In genomic region chr1:156893048-156893953, GRCh38 we compare ENCODE assay signal across 8 cellular contexts. TPM values are rescaled to one million over a fixed set of nuclear protein-coding genes. Genes with fewer than 3 reads are reported as not detected.
DNase-seq lines count a peak whose midpoint lies in the region; ATAC-seq and TF ChIP-seq lines count a peak whose summit lies in the region.

Gene PEAR1 (plus strand): TSS chr1:156893718. CDS start chr1:156903927, 10,209 bp downstream.

- in situ Hi-C loops in GM13976 (cut with MboI; ENCODE audit: low sequenced_read_pairs, unreplicated experiment), result loop anchor here (5.0 kb wide), 1 partner anchor 51 kb away; no protein-coding TSS in a partner anchor

- peaks cover 45% of the 10 kb centered on the region for H3K79me1 ChIP-seq in trophoblast cell (ENCODE audit: low read length)

- H3K9ac ChIP-seq in trophoblast cell (ENCODE audit: low read length), result peak within 1 kb of the TSS; percentile 54

- H3K27ac Mint-ChIP-seq in CD8-positive, alpha-beta memory T cell, result peak within 1 kb of the TSS in 1 of 8 donors; percentile 63
- no peak within 1 kb of the TSS for H3K27ac Mint-ChIP-seq in activated T-helper 1 cell treated with anti-CD3 and anti-CD28 coated beads, Interleukin-12 subunit alpha, Interleukin-12 subunit beta, Interleukin-2, Interleukin-4 antibody, amounts not matched to agents 30 ng/mL and 10 ng/mL and 1 ng/mL, durations not matched to agents 14 hours and 24 hours and 36 hours

- H4K8ac ChIP-seq in trophoblast cell (ENCODE audit: low read depth, low read length), result peak within 1 kb of the TSS; percentile 78

- H3K79me2 ChIP-seq in trophoblast cell (ENCODE audit: control insufficient read depth, insufficient read depth, low read length, poor library complexity), result peaks cover 15% of the 10 kb centered on the region

- no peak for TF ChIP-seq CTCF in GM13976 (IDR thresholded peaks at IDR 0.05; ENCODE audit: borderline replicate concordance, control extremely low read depth, extremely low read depth, insufficient read depth, missing control alignments)

- H3K14ac ChIP-seq in trophoblast cell (ENCODE audit: low read length), result peak within 1 kb of the TSS; percentile 86

- peak within 1 kb of the TSS; percentile 95 for H2AK5ac ChIP-seq in trophoblast cell (ENCODE audit: low read length)

- DNase-seq in CD8-positive, alpha-beta memory T cell, result no peak
- DNase-seq in activated T-helper 1 cell treated with anti-CD3 and anti-CD28 coated beads, Interleukin-12 subunit alpha, Interleukin-12 subunit beta, Interleukin-2, Interleukin-4 antibody, amounts not matched to agents 30 ng/mL and 10 ng/mL and 1 ng/mL, durations not matched to agents 14 hours and 24 hours and 36 hours (ENCODE audit: low spot score), result no peak
- DNase-seq in Right ventricle myocardium superior (peak; percentile 82), trophoblast cell (no peak), germinal center (ENCODE audit: low spot score) (no peak), GM13976 (ENCODE audit: low spot score) (no peak)
- DNase-seq in NK-92 treated with Interleukin-12 subunit alpha and Interleukin-12 subunit beta, amount 100 ng/mL, for 24 hours (lab: John Stamatoyannopoulos, UW), result no peak

- peaks cover 18% of the 10 kb centered on the region for H3K4me1 ChIP-seq in CD8-positive, alpha-beta memory T cell (ENCODE audit: insufficient read depth, low read length)
- peaks cover 42 to 46% of the 10 kb centered on the region in 2 experiments for H3K4me1 ChIP-seq in trophoblast cell (ENCODE audit: control insufficient read depth in 1 of 2, insufficient read depth in 2 of 2, low read length in 2 of 2)

- H3K4me1 Mint-ChIP-seq in CD8-positive, alpha-beta memory T cell, result peaks cover 15 to 21% (median 16%) of the 10 kb centered on the region in 3 donors
- H3K4me1 Mint-ChIP-seq in activated T-helper 1 cell treated with anti-CD3 and anti-CD28 coated beads, Interleukin-12 subunit alpha, Interleukin-12 subunit beta, Interleukin-2, Interleukin-4 antibody, amounts not matched to agents 30 ng/mL and 10 ng/mL and 1 ng/mL, durations not matched to agents 14 hours and 24 hours and 36 hours (ENCODE audit: low read depth), result peaks cover 9% of the 10 kb centered on the region

- H3K36me3 ChIP-seq in CD8-positive, alpha-beta memory T cell (ENCODE audit: insufficient read depth, low read length), result no peaks in the 10 kb centered on the region
- no peaks in the 10 kb centered on the region for H3K36me3 ChIP-seq in trophoblast cell (ENCODE audit: control insufficient read depth in 1 of 2, insufficient read depth in 2 of 2, low read length in 2 of 2)

- CTCF ChIA-PET in CD8-positive, alpha-beta memory T cell (lab: Charles Lee), result interaction anchor here (1.1 to 4.9 kb wide), 8 partner anchors 8 to 204 kb away, joined by 3 to 32 read pairs (median 3); partner anchors contain the start of gene NTRK1

- H3K4me3 ChIP-seq in CD8-positive, alpha-beta memory T cell (ENCODE audit: low read length), result peak within 1 kb of the TSS; percentile 20
- peak within 1 kb of the TSS; percentile 72 for H3K4me3 ChIP-seq in trophoblast cell (ENCODE audit: low read depth, low read length)

- H3K9me3 ChIP-seq in CD8-positive, alpha-beta memory T cell (ENCODE audit: low read length), result no peaks in the 10 kb centered on the region
- H3K9me3 ChIP-seq in trophoblast cell (ENCODE audit: insufficient read depth, low read depth, low read length), result no peaks in the 10 kb centered on the region

- H3K4ac ChIP-seq in trophoblast cell (ENCODE audit: low read depth, low read length), result peak within 1 kb of the TSS; percentile 60

- no peaks in the 10 kb centered on the region for H3K9me3 Mint-ChIP-seq in CD8-positive, alpha-beta memory T cell
- H3K9me3 Mint-ChIP-seq in activated T-helper 1 cell treated with anti-CD3 and anti-CD28 coated beads, Interleukin-12 subunit alpha, Interleukin-12 subunit beta, Interleukin-2, Interleukin-4 antibody, amounts not matched to agents 30 ng/mL and 10 ng/mL and 1 ng/mL, durations not matched to agents 14 hours and 24 hours and 36 hours, result no peaks in the 10 kb centered on the region

- H3K27ac ChIP-seq in CD8-positive, alpha-beta memory T cell (ENCODE audit: low read depth, low read length), result peak within 1 kb of the TSS; percentile 9
- peak within 1 kb of the TSS; percentile 96 for H3K27ac ChIP-seq in trophoblast cell (ENCODE audit: low read depth, low read length)

- ATAC-seq in Right ventricle myocardium superior (ENCODE audit: poor library complexity) (peak; percentile 44), GM21528 (IDR thresholded peaks at IDR 0.05; ENCODE audit: low FRiP score, unreplicated experiment) (no peak)

- no peak within 1 kb of the TSS for H4K12ac ChIP-seq in trophoblast cell (ENCODE audit: low read depth, low read length)

- no peak within 1 kb of the TSS for H3K23ac ChIP-seq in trophoblast cell (ENCODE audit: low read length)

- POLR2A ChIA-PET in CD8-positive, alpha-beta memory T cell (lab: Charles Lee), result interaction anchor here (0.5 to 0.6 kb wide), 2 partner anchors 85 to 529 kb away, joined by 3 read pairs; no protein-coding TSS in a partner anchor

- H3K27me3 ChIP-seq in CD8-positive, alpha-beta memory T cell (ENCODE audit: insufficient read depth, low read length, poor library complexity, severe bottlenecking), result peaks cover 3% of the 10 kb centered on the region
- H3K27me3 ChIP-seq in trophoblast cell (ENCODE audit: insufficient read depth, low read length), result no peaks in the 10 kb centered on the region

- H2BK12ac ChIP-seq in trophoblast cell (ENCODE audit: low read length), result peak within 1 kb of the TSS; percentile 97

- H2AFZ ChIP-seq in trophoblast cell (ENCODE audit: insufficient read depth, low read length, poor library complexity), result peak within 1 kb of the TSS; percentile 30

- peak within 1 kb of the TSS; percentile 95 for H4K91ac ChIP-seq in trophoblast cell (ENCODE audit: low read depth, low read length)

- no CpG with 5 or more reads among the region's 60 CpGs for WGBS in trophoblast cell (ENCODE audit: extremely low coverage, insufficient coverage, insufficient read length)

- H2BK5ac ChIP-seq in trophoblast cell (ENCODE audit: low read depth, low read length, poor library complexity), result peak within 1 kb of the TSS; percentile 96

- H3K4me3 Mint-ChIP-seq in CD8-positive, alpha-beta memory T cell, result peak within 1 kb of the TSS; percentile 40 to 83 (median 72)
- H3K4me3 Mint-ChIP-seq in activated T-helper 1 cell treated with anti-CD3 and anti-CD28 coated beads, Interleukin-12 subunit alpha, Interleukin-12 subunit beta, Interleukin-2, Interleukin-4 antibody, amounts not matched to agents 30 ng/mL and 10 ng/mL and 1 ng/mL, durations not matched to agents 14 hours and 24 hours and 36 hours, result peak within 1 kb of the TSS; percentile 61

- H2BK120ac ChIP-seq in trophoblast cell (ENCODE audit: insufficient read depth, low read length, poor library complexity), result peak within 1 kb of the TSS; percentile 87

- H3K36me3 Mint-ChIP-seq in CD8-positive, alpha-beta memory T cell, result peaks cover 0 to 3% (median 3%) of the 10 kb centered on the region in 3 donors
- peaks cover 3% of the 10 kb centered on the region for H3K36me3 Mint-ChIP-seq in activated T-helper 1 cell treated with anti-CD3 and anti-CD28 coated beads, Interleukin-12 subunit alpha, Interleukin-12 subunit beta, Interleukin-2, Interleukin-4 antibody, amounts not matched to agents 30 ng/mL and 10 ng/mL and 1 ng/mL, durations not matched to agents 14 hours and 24 hours and 36 hours (ENCODE audit: low read depth)

- intact Hi-C loops in activated T-helper 1 cell treated with anti-CD3 and anti-CD28 coated beads, Interleukin-12 subunit alpha, Interleukin-12 subunit beta, Interleukin-2, Interleukin-4 antibody, amounts not matched to agents 30 ng/mL and 10 ng/mL and 1 ng/mL, durations not matched to agents 14 hours and 24 hours and 36 hours (cut with micrococcal nuclease), result loop anchor here (2.0 kb wide), 1 partner anchor 68 kb away; no protein-coding TSS in a partner anchor
- intact Hi-C loops in Right ventricle myocardium superior (cut with DNase I), result loop anchor here (5.0 to 10.0 kb wide), 2 partner anchors 34 to 198 kb away; no protein-coding TSS in a partner anchor

- peak within 1 kb of the TSS; percentile 58 for H3K4me2 ChIP-seq in trophoblast cell (ENCODE audit: low read length)

- peaks cover 49 to 69% of the 10 kb centered on the region in 2 donors for H3K27me3 Mint-ChIP-seq in CD8-positive, alpha-beta memory T cell
- H3K27me3 Mint-ChIP-seq in activated T-helper 1 cell treated with anti-CD3 and anti-CD28 coated beads, Interleukin-12 subunit alpha, Interleukin-12 subunit beta, Interleukin-2, Interleukin-4 antibody, amounts not matched to agents 30 ng/mL and 10 ng/mL and 1 ng/mL, durations not matched to agents 14 hours and 24 hours and 36 hours (ENCODE audit: insufficient read depth), result peaks cover 56% of the 10 kb centered on the region

- H3K18ac ChIP-seq in trophoblast cell (ENCODE audit: low read length), result peak within 1 kb of the TSS; percentile 86

RNA-seq across cellular contexts. Expression of gene PEAR1, which starts in this region (rescaled TPM):
- not detected for total RNA-seq in CD8-positive, alpha-beta memory T cell
- polyA plus RNA-seq in CD8-positive, alpha-beta memory T cell, result not detected
- 0.36 and 0.51 TPM in 2 replicates for total RNA-seq in activated T-helper 1 cell treated with anti-CD3 and anti-CD28 coated beads, Interleukin-12 subunit alpha, Interleukin-12 subunit beta, Interleukin-2, Interleukin-4 antibody, amounts not matched to agents 30 ng/mL and 10 ng/mL and 1 ng/mL, durations not matched to agents 14 hours and 24 hours and 36 hours
- 6.7 TPM for total RNA-seq in Right ventricle myocardium superior
- 16.1 and 16.6 TPM in 2 replicates for polyA plus RNA-seq in trophoblast cell (2013)
